8 cellular contexts compared by ENCODE assay signal in genomic region chr6:155493694-155494143, GRCh38. TPM values are rescaled to one million over a fixed set of nuclear protein-coding genes. Genes with fewer than 3 reads are reported as not detected.
DNase-seq lines count a peak whose midpoint lies in the region; ATAC-seq and TF ChIP-seq lines count a peak whose summit lies in the region.

No MANE protein-coding gene starts in this region.

- TF ChIP-seq CTCF in fibroblast of the aortic adventitia (IDR thresholded peaks at IDR 0.05; ENCODE audit: insufficient read depth, low read length), result no peak

- no peak overlapping the region for H3K4me3 ChIP-seq in fibroblast of the aortic adventitia (ENCODE audit: low read depth, low read length)

- no peak overlapping the region for H3K27ac Mint-ChIP-seq in activated CD8-positive, alpha-beta memory T cell treated with anti-CD3 and anti-CD28 coated beads, Interleukin-2, amount 10 ng/mL, durations not matched to agents 7 days and 5 days

- H3K4me1 Mint-ChIP-seq in activated CD8-positive, alpha-beta memory T cell treated with anti-CD3 and anti-CD28 coated beads, Interleukin-2, amount 10 ng/mL, durations not matched to agents 7 days and 5 days, result no peaks in the 10 kb centered on the region

- H3K27me3 Mint-ChIP-seq in activated CD8-positive, alpha-beta memory T cell treated with anti-CD3 and anti-CD28 coated beads, Interleukin-2, amount 10 ng/mL, durations not matched to agents 7 days and 5 days, result peaks cover 12% of the 10 kb centered on the region

- DNase-seq in stimulated activated CD4-positive, alpha-beta T cell treated with anti-CD3 and anti-CD28 coated beads, Interleukin-15, amount 100 ng/mL, for 24 hours, result peak; percentile 46
- DNase-seq in stimulated activated CD4-positive, alpha-beta T cell treated with anti-CD3 and anti-CD28 coated beads, Interleukin-2, amount 100 ng/mL, for 48 hours, result no peak
- DNase-seq in RKO (ENCODE audit: low spot score) (peak; percentile 98), fibroblast of the aortic adventitia (ENCODE audit: low read depth) (peak; percentile 99), smooth muscle cell of the brain vasculature (ENCODE audit: low read depth, low spot score) (peak; percentile 90), T-helper 9 cell (no peak)
- DNase-seq in activated CD8-positive, alpha-beta memory T cell treated with anti-CD3 and anti-CD28 coated beads, Interleukin-2, amount 10 ng/mL, durations not matched to agents 7 days and 5 days, result no peak

- H3K9me3 Mint-ChIP-seq in activated CD8-positive, alpha-beta memory T cell treated with anti-CD3 and anti-CD28 coated beads, Interleukin-2, amount 10 ng/mL, durations not matched to agents 7 days and 5 days (ENCODE audit: low read depth), result peaks cover 2% of the 10 kb centered on the region

- ATAC-seq in HG02970 (IDR thresholded peaks at IDR 0.05; ENCODE audit: low FRiP score, unreplicated experiment), result peak; percentile 57
- ATAC-seq in activated CD8-positive, alpha-beta memory T cell treated with anti-CD3 and anti-CD28 coated beads, Interleukin-2, amount 10 ng/mL, durations not matched to agents 7 days and 5 days, result no peak

- H3K36me3 Mint-ChIP-seq in activated CD8-positive, alpha-beta memory T cell treated with anti-CD3 and anti-CD28 coated beads, Interleukin-2, amount 10 ng/mL, durations not matched to agents 7 days and 5 days, result peaks cover 4% of the 10 kb centered on the region

- CTCF ChIA-PET in activated CD8-positive, alpha-beta memory T cell treated with anti-CD3 and anti-CD28 coated beads, Interleukin-2, amount 10 ng/mL, durations not matched to agents 7 days and 5 days (lab: Charles Lee), result no interaction called here

- no peak overlapping the region for H3K4me3 Mint-ChIP-seq in activated CD8-positive, alpha-beta memory T cell treated with anti-CD3 and anti-CD28 coated beads, Interleukin-2, amount 10 ng/mL, durations not matched to agents 7 days and 5 days

RNA-seq across cellular contexts. Expression of gene NOX3, which starts 38.1 kb away (rescaled TPM):
- total RNA-seq in fibroblast of the aortic adventitia (ENCODE audit: low replicate concordance), result not detected in 2 replicates
- total RNA-seq in activated CD8-positive, alpha-beta memory T cell treated with anti-CD3 and anti-CD28 coated beads, Interleukin-2, amount 10 ng/mL, durations not matched to agents 7 days and 5 days, result not detected

Comparison
In these comparisons a context has a peak if more than half of its experiments do, and no peak if none do; other contexts are left out.
1. DNase-seq: peak in stimulated activated CD4-positive, alpha-beta T cell treated with anti-CD3 and anti-CD28 coated beads, Interleukin-15, amount 100 ng/mL, for 24 hours (single experiment), RKO (single experiment), fibroblast of the aortic adventitia (single experiment) and smooth muscle cell of the brain vasculature (single experiment); none in stimulated activated CD4-positive, alpha-beta T cell treated with anti-CD3 and anti-CD28 coated beads, Interleukin-2, amount 100 ng/mL, for 48 hours (0 of 2), activated CD8-positive, alpha-beta memory T cell treated with anti-CD3 and anti-CD28 coated beads, Interleukin-2, amount 10 ng/mL, durations not matched to agents 7 days and 5 days (single experiment) and T-helper 9 cell (single experiment).